In genomic region chr16:86342161-86342560, GRCh38 we compare ENCODE assay signal across 20 cellular contexts.
DNase-seq lines count a peak whose midpoint lies in the region; ATAC-seq and TF ChIP-seq lines count a peak whose summit lies in the region.
"Had no signal": no experiment of that assay in that cellular context is flagged by ENCODE, and none has a peak within 500 bp of the region (broad histone marks: within the 10 kb centered on the region; RNA-seq: fewer than 3 reads in every experiment).

No MANE protein-coding gene starts in this region.

- no peak overlapping the region for H3K4me2 ChIP-seq in hepatocyte
- H3K4me2 ChIP-seq: GM23338 had no signal

- ATAC-seq in sciatic nerve, result no peak
- ATAC-seq in GM18517 (IDR thresholded peaks at IDR 0.05; ENCODE audit: unreplicated experiment), result no peak
- ATAC-seq in HG03521 (IDR thresholded peaks at IDR 0.05; ENCODE audit: unreplicated experiment), result no peak
- ATAC-seq: GM23338, Right ventricle myocardium inferior had no signal

- H3K4me1 ChIP-seq in hepatocyte (ENCODE audit: insufficient read depth), result peaks cover 22% of the 10 kb centered on the region
- H3K4me1 ChIP-seq in prostate gland (replicated peaks), result no peaks in the 10 kb centered on the region
- H3K4me1 ChIP-seq in vagina, result peaks cover 16% of the 10 kb centered on the region

- no peaks in the 10 kb centered on the region for H3K36me3 Mint-ChIP-seq in chondrocyte (ENCODE audit: low read depth)

- H3K27me3 ChIP-seq in hepatocyte (no peaks in the 10 kb centered on the region), prostate gland (replicated peaks; ENCODE audit: insufficient read depth) (no peaks in the 10 kb centered on the region), vagina (no peaks in the 10 kb centered on the region)
- H3K27me3 ChIP-seq: BE2C had no signal

- TF ChIP-seq CTCF in chondrocyte (IDR thresholded peaks at IDR 0.05), result no peak
- TF ChIP-seq CTCF in hepatocyte (IDR thresholded peaks at IDR 0.05; ENCODE audit: poor library complexity), result no peak
- TF ChIP-seq CTCF in prostate gland (IDR thresholded peaks at IDR 0.05), result no peak
- no peak for TF ChIP-seq CTCF in vagina (IDR thresholded peaks at IDR 0.05)

- no peaks in the 10 kb centered on the region for H3K9me3 Mint-ChIP-seq in chondrocyte (ENCODE audit: low read depth)
- H3K9me3 Mint-ChIP-seq: CD4-positive, alpha-beta T cell; GM23338 had no signal

- H3K4me1 Mint-ChIP-seq in chondrocyte (ENCODE audit: low read depth), result no peaks in the 10 kb centered on the region

- intact Hi-C loops in prostate gland (cut with DNase I), result loop anchor here (2.0 to 5.0 kb wide), 3 partner anchors 35 to 270 kb away; no protein-coding TSS in a partner anchor
- intact Hi-C loops in vagina (cut with DNase I), result loop anchor here (5.0 to 10.0 kb wide), 3 partner anchors 83 to 170 kb away; partner anchors contain the start of gene FOXF1
- intact Hi-C loops in sciatic nerve (cut with DNase I), result no loop called here

- DNase-seq in chondrocyte (ENCODE audit: low spot score) (peak; percentile 7), hepatocyte (ENCODE audit: low spot score) (no peak), prostate gland (ENCODE audit: low spot score) (no peak), vagina (ENCODE audit: extremely low spot score in 2 of 2) (no peak), sciatic nerve (ENCODE audit: low spot score) (no peak), nucleus accumbens (lab: John Stamatoyannopoulos, UW) (no peak)
- DNase-seq: BE2C; CD4-positive, alpha-beta T cell; DMS153; HCEC 1CT; Kasumi-1; NCI-H1694; NCI-H2081; NCI-H2171 treated with DMSO at 0.1 percent for 48 hours; NCI-H526; OCI-M1 had no signal

- no peak overlapping the region for H3K27ac Mint-ChIP-seq in chondrocyte (ENCODE audit: unreplicated experiment)
- H3K27ac Mint-ChIP-seq: CD4-positive, alpha-beta T cell; GM23338 had no signal

- H3K27me3 Mint-ChIP-seq in chondrocyte (ENCODE audit: low read depth), result peaks cover 75% of the 10 kb centered on the region

- 66% methylated on average over 5 of the region's 5 CpGs for WGBS in hepatocyte (ENCODE audit: low lambda C conversion rate, missing lambda C conversion rate)
- WGBS in prostate gland, result 77% methylated on average over 5 of the region's 5 CpGs

- no peaks in the 10 kb centered on the region for H3K36me3 ChIP-seq in hepatocyte (replicated peaks; ENCODE audit: insufficient read depth, low read depth)
- H3K36me3 ChIP-seq in prostate gland, result no peaks in the 10 kb centered on the region
- H3K36me3 ChIP-seq in vagina, result no peaks in the 10 kb centered on the region
- H3K36me3 ChIP-seq: BE2C had no signal

- H3K4me3 ChIP-seq in hepatocyte (no peak overlapping the region), prostate gland (no peak overlapping the region), vagina (no peak overlapping the region)
- H3K4me3 ChIP-seq: GM23338 had no signal

- H2AFZ ChIP-seq in hepatocyte, result no peak overlapping the region

- H3K9me3 ChIP-seq in hepatocyte (ENCODE audit: low read depth), result no peaks in the 10 kb centered on the region
- no peaks in the 10 kb centered on the region for H3K9me3 ChIP-seq in prostate gland
- H3K9me3 ChIP-seq in vagina, result no peaks in the 10 kb centered on the region

- no peaks in the 10 kb centered on the region for H3K79me2 ChIP-seq in hepatocyte

- TF ChIP-seq POLR2A in prostate gland (IDR thresholded peaks at IDR 0.05) (no peak), vagina (IDR thresholded peaks at IDR 0.05) (no peak)

- no peak overlapping the region for H3K4me3 Mint-ChIP-seq in chondrocyte (ENCODE audit: unreplicated experiment)
- H3K4me3 Mint-ChIP-seq: CD4-positive, alpha-beta T cell; GM23338 had no signal

- H3K9me2 ChIP-seq in hepatocyte (replicated peaks; ENCODE audit: insufficient read depth), result no peaks in the 10 kb centered on the region

- peak overlapping the region; percentile 96 for H3K27ac ChIP-seq in hepatocyte
- peak overlapping the region; percentile 73 to 80 for H3K27ac ChIP-seq in prostate gland
- peak overlapping the region; percentile 87 for H3K27ac ChIP-seq in vagina

- no peaks in the 10 kb centered on the region for H4K20me1 ChIP-seq in hepatocyte (ENCODE audit: insufficient read depth, poor library complexity, severe bottlenecking)
